In the genomic region with DNA sequence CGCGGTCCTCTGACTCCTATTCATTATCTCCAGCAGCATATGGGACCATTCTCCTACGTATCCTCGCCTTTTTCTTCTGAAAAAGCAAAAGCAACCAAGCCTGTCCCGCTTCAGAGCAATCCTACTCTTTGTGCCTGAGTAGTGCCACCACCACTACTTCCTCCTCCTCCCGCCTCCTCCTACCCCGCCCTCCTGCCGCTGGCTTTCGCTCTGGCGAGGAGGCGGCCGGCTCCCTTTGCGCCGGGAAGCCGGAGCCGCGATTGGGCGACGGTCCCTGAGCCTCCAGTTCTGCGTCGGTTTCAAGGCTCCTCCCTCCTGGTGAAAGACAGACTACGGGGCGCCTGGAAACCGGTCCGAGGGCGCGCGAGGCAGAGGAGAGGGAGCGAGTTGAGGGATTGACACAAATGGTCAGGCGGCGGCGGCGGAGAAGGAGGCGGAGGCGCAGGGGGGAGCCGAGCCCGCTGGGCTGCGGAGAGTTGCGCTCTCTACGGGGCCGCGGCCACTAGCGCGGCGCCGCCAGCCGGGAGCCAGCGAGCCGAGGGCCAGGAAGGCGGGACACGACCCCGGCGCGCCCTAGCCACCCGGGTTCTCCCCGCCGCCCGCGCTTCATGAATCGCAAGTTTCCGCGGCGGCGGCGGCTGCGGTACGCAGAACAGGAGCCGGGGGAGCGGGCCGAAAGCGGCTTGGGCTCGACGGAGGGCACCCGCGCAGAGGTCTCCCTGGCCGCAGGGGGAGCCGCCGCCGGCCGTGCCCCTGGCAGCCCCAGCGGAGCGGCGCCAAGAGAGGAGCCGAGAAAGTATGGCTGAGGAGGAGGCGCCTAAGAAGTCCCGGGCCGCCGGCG, we compare ENCODE assay signal across 8 cellular contexts. TPM values are rescaled to one million over a fixed set of nuclear protein-coding genes. Genes with fewer than 3 reads are reported as not detected.
DNase-seq lines count a peak whose midpoint lies in the region; ATAC-seq and TF ChIP-seq lines count a peak whose summit lies in the region.

FZD1 (plus strand) TSS at position 351 of the 841 bp plus-strand sequence; CDS start at position 799, 448 bp downstream.

- peak within 1 kb of the TSS; percentile 75 for H3K4me3 ChIP-seq in HEK293 (ENCODE audit: low read depth, low read length)

- no peaks in the 10 kb centered on the region for H3K9me3 ChIP-seq in HEK293 (ENCODE audit: control insufficient read depth, insufficient read depth, low read depth, low read length)

- peak; percentile 95 for ATAC-seq in left ventricle myocardium superior

- DNase-seq in GM10248 (ENCODE audit: extremely low spot score) (peak; percentile 87), M059J (ENCODE audit: low read depth) (peak; percentile 97), RWPE1 (ENCODE audit: low spot score) (peak; percentile 90), anterior cingulate cortex (lab: John Stamatoyannopoulos, UW) (peak; percentile 52 to 98 (median 93)), left ventricle myocardium superior (peak; percentile 96), pons (ENCODE audit: low spot score) (peak; percentile 97), NK-92 (lab: John Stamatoyannopoulos, UW; ENCODE audit: unreplicated experiment) (no peak)

- intact Hi-C loops in left ventricle myocardium superior (cut with micrococcal nuclease): no loop called here

- POLR2A ChIA-PET in GM10248 (lab: Yijun Ruan, JAX): no interaction called here
- POLR2A ChIA-PET in HEK293 (lab: Yijun Ruan, JAX): no interaction called here
- POLR2A ChIA-PET in RWPE1 (lab: Yijun Ruan, JAX; ENCODE audit: low non-redundant PET): no interaction called here

- CTCF ChIA-PET in GM10248 (lab: Yijun Ruan, JAX) (no interaction called here), HEK293 (lab: Yijun Ruan, JAX) (no interaction called here), RWPE1 (lab: Yijun Ruan, JAX) (interaction anchor here (0.6 kb wide), 1 partner anchor 287 kb away, joined by 4 read pairs; no protein-coding TSS in a partner anchor)

- H3K27ac ChIP-seq in HEK293 (ENCODE audit: extremely low read depth, low read depth, low read length) (peak within 1 kb of the TSS; percentile 95), RWPE1 (peak within 1 kb of the TSS; percentile 96)

- TF ChIP-seq CTCF in GM10248 (IDR thresholded peaks at IDR 0.05; ENCODE audit: control extremely low read depth, extremely low read depth, low read depth, missing control alignments) (no peak), HEK293 (tag by site-specific recombination; IDR thresholded peaks at IDR 0.05) (no peak), RWPE1 (conservative IDR thresholded peaks at IDR 0.05; ENCODE audit: low read depth) (no peak; the same call in 1 of the 2 replicates)

- H3K4me1 ChIP-seq in HEK293 (ENCODE audit: control insufficient read depth, insufficient read depth, low read length): no peaks in the 10 kb centered on the region

- H3K36me3 ChIP-seq in HEK293 (ENCODE audit: control insufficient read depth in 2 of 2, insufficient read depth in 1 of 2, low read length in 2 of 2): peaks cover 0 to 8% of the 10 kb centered on the region in 2 experiments; a peak in 1 of 3 replicates

TF ChIP-seq in HEK293, 187 proteins besides CTCF, POLR2A, EP300 and RAD21 (continues in another document):
- TF ChIP-seq ZNF449 (tag by site-specific recombination; IDR thresholded peaks at IDR 0.05) (peak; percentile 46; the same call in 1 of the 2 replicates), ZNF677 (tag by site-specific recombination; IDR thresholded peaks at IDR 0.05) (no peak), ZNF148 (tag by site-specific recombination; IDR thresholded peaks at IDR 0.05; ENCODE audit: borderline replicate concordance) (no peak), KLF7 (tag by site-specific recombination; IDR thresholded peaks at IDR 0.05; ENCODE audit: borderline replicate concordance) (0 out of 2 replicates have a peak, but pooled peaks have one; percentile 57), ZNF16 (tag by site-specific recombination; IDR thresholded peaks at IDR 0.05; ENCODE audit: low read depth) (no peak), SCRT2 (tag by site-specific recombination; IDR thresholded peaks at IDR 0.05) (peak; percentile 27; the same call in 1 of the 2 replicates), ZEB2 (tag by site-specific recombination; IDR thresholded peaks at IDR 0.05) (peak; percentile 96), ZNF138 (tag by site-specific recombination; IDR thresholded peaks at IDR 0.05; ENCODE audit: borderline replicate concordance) (no peak), ZBTB21 (tag by site-specific recombination; IDR thresholded peaks at IDR 0.05) (0 out of 2 replicates have a peak, but pooled peaks have one; percentile 45), ZNF214 (tag by site-specific recombination; IDR thresholded peaks at IDR 0.05; ENCODE audit: borderline replicate concordance) (no peak), REST (tag by site-specific recombination; IDR thresholded peaks at IDR 0.05) (0 out of 2 replicates have a peak, but pooled peaks have one; percentile 30), ZBTB6 (tag by site-specific recombination; IDR thresholded peaks at IDR 0.05) (peak; percentile 85), ZNF701 (tag by site-specific recombination; IDR thresholded peaks at IDR 0.05) (peak; percentile 51; the same call in 1 of the 2 replicates), BCL11B (tag by site-specific recombination; IDR thresholded peaks at IDR 0.05; ENCODE audit: low read depth) (no peak)

RNA-seq across cellular contexts. Expression of gene FZD1, which starts in this region (rescaled TPM):
- 3.7 and 6.1 TPM in 2 replicates for total RNA-seq in M059J (2014; rRNA removed; shearing (Covaris generic))
- total RNA-seq in left ventricle myocardium superior: 12.1 TPM
